In the genomic region with DNA sequence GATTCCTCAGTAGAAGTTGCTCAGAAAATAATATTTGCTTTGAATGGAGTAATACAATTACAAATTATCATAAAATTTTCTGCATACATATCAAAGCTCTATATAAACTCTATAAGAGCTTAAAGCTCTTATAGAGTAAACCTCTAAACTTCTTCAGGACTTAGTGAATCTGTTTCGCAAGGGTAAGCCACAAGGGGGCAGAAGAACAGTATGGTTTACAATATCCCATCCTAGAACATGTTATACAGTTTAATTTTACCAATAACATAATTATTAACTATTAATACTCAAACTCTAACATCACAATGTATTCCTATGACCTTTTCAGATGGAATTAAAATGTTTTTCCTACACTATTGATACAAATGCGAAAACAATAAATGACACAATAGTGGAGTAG, we compare ENCODE assay signal across 11 cellular contexts.
A peak's percentile ranks its signal among the peaks of the same experiment; 100 is the strongest.
DNase-seq lines count a peak whose midpoint lies in the region; ATAC-seq, FAIRE-seq and TF ChIP-seq lines count a peak whose summit lies in the region.
"Had no signal": no experiment of that assay in that cellular context is flagged by ENCODE, and none has a peak within 500 bp of the region (broad histone marks: within the 10 kb centered on the region; RNA-seq: fewer than 3 reads in every experiment).

No MANE protein-coding gene starts in this region.

- ATAC-seq in GM18517 (IDR thresholded peaks at IDR 0.05; ENCODE audit: unreplicated experiment) (peak; percentile 55), HG03045 (IDR thresholded peaks at IDR 0.05; ENCODE audit: unreplicated experiment) (no peak)
- ATAC-seq in stimulated activated naive CD8-positive, alpha-beta T cell treated with anti-CD3 and anti-CD28 coated beads, Interleukin-15, Interleukin-2, amounts not matched to agents 100 U/mL and 50 U/mL, for 24 hours = no peak
- ATAC-seq: left ventricle myocardium superior had no signal

- no peak for FAIRE-seq in D721Med (lab: Jason Lieb, UNC)

- DNase-seq in D721Med (ENCODE audit: insufficient read length, low spot score) (no peak), OCI-M1 (lab: John Stamatoyannopoulos, UW) (peak; percentile 29), foreskin melanocyte (peak; percentile 10), GOT3 (lab: John Stamatoyannopoulos, UW) (no peak)
- DNase-seq in activated effector memory CD4-positive, alpha-beta T cell treated with anti-CD3 and anti-CD28 coated beads, Interleukin-2, amount 50 U/mL, for 16 hours = no peak
- no peak for DNase-seq in stimulated activated naive CD8-positive, alpha-beta T cell treated with anti-CD3 and anti-CD28 coated beads, Interleukin-15, Interleukin-2, amounts not matched to agents 100 U/mL and 50 U/mL, for 24 hours
- DNase-seq: left ventricle myocardium superior; NCI-H524 treated with DMSO at 0.1 percent for 48 hours; stimulated activated CD4-positive, alpha-beta T cell treated with anti-CD3 and anti-CD28 coated beads, Interleukin-12 subunit alpha, Interleukin-12 subunit beta, amount 100 ng/mL, for 4 hours had no signal

- peak; percentile 19 for TF ChIP-seq CTCF in D721Med (IDR thresholded peaks at IDR 0.05; ENCODE audit: insufficient read depth, missing control alignments)

Comparison
In these comparisons a context has a peak if more than half of its experiments do, and no peak if none do; other contexts are left out.
1. DNase-seq: peak in OCI-M1 (single experiment) and foreskin melanocyte (single experiment); none in D721Med (single experiment), activated effector memory CD4-positive, alpha-beta T cell treated with anti-CD3 and anti-CD28 coated beads, Interleukin-2, amount 50 U/mL, for 16 hours (single experiment), stimulated activated naive CD8-positive, alpha-beta T cell treated with anti-CD3 and anti-CD28 coated beads, Interleukin-15, Interleukin-2, amounts not matched to agents 100 U/mL and 50 U/mL, for 24 hours (single experiment) and GOT3 (single experiment).